19 cellular contexts compared by ENCODE assay signal in genomic region chr15:40477703-40478269, GRCh38. TPM values are rescaled to one million over a fixed set of nuclear protein-coding genes. Genes with fewer than 3 reads are reported as not detected.
DNase-seq lines count a peak whose midpoint lies in the region; ATAC-seq and TF ChIP-seq lines count a peak whose summit lies in the region.
"Had no signal": no experiment of that assay in that cellular context is flagged by ENCODE, and none has a peak within 500 bp of the region (broad histone marks: within the 10 kb centered on the region; RNA-seq: fewer than 3 reads in every experiment).

No MANE protein-coding gene starts in this region.

- peak overlapping the region; percentile 32 for H3K4me3 ChIP-seq in Loucy (ENCODE audit: low read length, poor library complexity, severe bottlenecking)
- H3K4me3 ChIP-seq in iPS-20b (ENCODE audit: low read length): peak overlapping the region; percentile 34; the same call in 1 of the 2 replicates
- H3K4me3 ChIP-seq: thoracic aorta had no signal

- no peaks in the 10 kb centered on the region for H4K20me1 ChIP-seq in Loucy (ENCODE audit: insufficient read depth, low read length, poor library complexity, severe bottlenecking)

- H3K9ac ChIP-seq in Loucy (ENCODE audit: low read depth, low read length, poor library complexity, severe bottlenecking) (peak overlapping the region; percentile 38), iPS-20b (ENCODE audit: low read depth, low read length) (no peak overlapping the region)

- peak overlapping the region; percentile 6 for H3K27ac Mint-ChIP-seq in stimulated activated effector memory CD8-positive, alpha-beta T cell treated with anti-CD3 and anti-CD28 coated beads, Interleukin-12 subunit alpha, Interleukin-12 subunit beta, amount 100 ng/mL, for 72 hours
- H3K27ac Mint-ChIP-seq: stimulated activated naive B cell treated with anti-CD40 and anti-IgM and Interleukin-4, amounts not matched to agents 10 μg/mL and 1 μg/mL and 100 μg/mL, for 72 hours had no signal

- H3K9me3 Mint-ChIP-seq in stimulated activated effector memory CD8-positive, alpha-beta T cell treated with anti-CD3 and anti-CD28 coated beads, Interleukin-12 subunit alpha, Interleukin-12 subunit beta, amount 100 ng/mL, for 72 hours: no peaks in the 10 kb centered on the region
- H3K9me3 Mint-ChIP-seq: stimulated activated naive B cell treated with anti-CD40 and anti-IgM and Interleukin-4, amounts not matched to agents 10 μg/mL and 1 μg/mL and 100 μg/mL, for 72 hours had no signal

- no peak for TF ChIP-seq CTCF in Loucy (conservative IDR thresholded peaks at IDR 0.05; ENCODE audit: low read length)

- no peaks in the 10 kb centered on the region for H3K36me3 Mint-ChIP-seq in stimulated activated effector memory CD8-positive, alpha-beta T cell treated with anti-CD3 and anti-CD28 coated beads, Interleukin-12 subunit alpha, Interleukin-12 subunit beta, amount 100 ng/mL, for 72 hours
- H3K36me3 Mint-ChIP-seq: stimulated activated naive B cell treated with anti-CD40 and anti-IgM and Interleukin-4, amounts not matched to agents 10 μg/mL and 1 μg/mL and 100 μg/mL, for 72 hours had no signal

- H3K36me3 ChIP-seq in Loucy (ENCODE audit: insufficient read depth, low read length) (no peaks in the 10 kb centered on the region), iPS-20b (ENCODE audit: insufficient read depth, low read depth, low read length) (no peaks in the 10 kb centered on the region)
- H3K36me3 ChIP-seq: thoracic aorta had no signal

- H3F3A ChIP-seq in Loucy (ENCODE audit: low read depth): peaks cover 7% of the 10 kb centered on the region; the same call in 1 of the 2 replicates

- no peaks in the 10 kb centered on the region for H3K4me1 Mint-ChIP-seq in stimulated activated effector memory CD8-positive, alpha-beta T cell treated with anti-CD3 and anti-CD28 coated beads, Interleukin-12 subunit alpha, Interleukin-12 subunit beta, amount 100 ng/mL, for 72 hours

- H3K27me3 ChIP-seq in Loucy (ENCODE audit: insufficient read depth, low read length, poor library complexity, severe bottlenecking) (no peaks in the 10 kb centered on the region), iPS-20b (ENCODE audit: insufficient read depth, low read length) (peaks cover 2% of the 10 kb centered on the region; the same call in 1 of the 2 replicates)

- H3K4me1 ChIP-seq in Loucy (ENCODE audit: insufficient read depth, low read length, poor library complexity, severe bottlenecking) (peaks cover 60% of the 10 kb centered on the region), iPS-20b (ENCODE audit: insufficient read depth, low read length) (peaks cover 8% of the 10 kb centered on the region; the same call in 1 of the 2 replicates)
- H3K4me1 ChIP-seq: Caco-2 had no signal

- no peak for ATAC-seq in stimulated activated effector memory CD8-positive, alpha-beta T cell treated with anti-CD3 and anti-CD28 coated beads, Interleukin-12 subunit alpha, Interleukin-12 subunit beta, amount 100 ng/mL, for 72 hours
- ATAC-seq: right cardiac atrium; stimulated activated naive B cell treated with anti-CD40 and anti-IgM and Interleukin-4, amounts not matched to agents 10 μg/mL and 1 μg/mL and 100 μg/mL, for 72 hours had no signal

- DNase-seq in NCI-H69 (lab: John Stamatoyannopoulos, UW) (peak; percentile 77), dermis blood vessel endothelial cell (no peak), RKO (ENCODE audit: low spot score) (no peak)
- DNase-seq in stimulated activated effector memory CD8-positive, alpha-beta T cell treated with anti-CD3 and anti-CD28 coated beads, Interleukin-12 subunit alpha, Interleukin-12 subunit beta, amount 100 ng/mL, for 72 hours (ENCODE audit: low spot score in 2 of 2): no peak
- DNase-seq in stimulated activated CD4-positive, alpha-beta T cell treated with anti-CD3 and anti-CD28 coated beads, Interleukin-4, amount 100 ng/mL, for 4 hours: no peak
- DNase-seq: activated CD4-positive, alpha-beta T cell treated with anti-CD3 and anti-CD28 coated beads, Interleukin-2, amount 50 U/mL, for 4 hours; activated gamma-delta T cell treated with Interleukin-2 at 50 U/mL for 16 hours; Caco-2; NCI-H1092 treated with DMSO at 0.1 percent for 48 hours; NCI-H446; right cardiac atrium; SIG-M5; stimulated activated naive B cell treated with anti-CD40 and anti-IgM and Interleukin-4, amounts not matched to agents 10 μg/mL and 1 μg/mL and 100 μg/mL, for 72 hours; T-helper 1 cell had no signal

- H3K4me3 Mint-ChIP-seq in stimulated activated effector memory CD8-positive, alpha-beta T cell treated with anti-CD3 and anti-CD28 coated beads, Interleukin-12 subunit alpha, Interleukin-12 subunit beta, amount 100 ng/mL, for 72 hours: no peak overlapping the region
- H3K4me3 Mint-ChIP-seq: stimulated activated naive B cell treated with anti-CD40 and anti-IgM and Interleukin-4, amounts not matched to agents 10 μg/mL and 1 μg/mL and 100 μg/mL, for 72 hours had no signal

- H3K4me2 ChIP-seq in Loucy (ENCODE audit: low read depth, low read length, poor library complexity, severe bottlenecking): peak overlapping the region; percentile 64

- no peak overlapping the region for H3K27ac ChIP-seq in iPS-20b (ENCODE audit: low read length)
- H3K27ac ChIP-seq: epithelial cell of prostate, thoracic aorta, VCaP had no signal

- no peaks in the 10 kb centered on the region for H3K9me3 ChIP-seq in Loucy (ENCODE audit: insufficient read depth, low read depth, low read length)
- no peaks in the 10 kb centered on the region for H3K9me3 ChIP-seq in iPS-20b (ENCODE audit: insufficient read depth, low read depth, low read length)
- H3K9me3 ChIP-seq: Caco-2, thoracic aorta had no signal

- peak overlapping the region; percentile 44; the same call in 1 of the 2 replicates for H2AFZ ChIP-seq in Loucy (ENCODE audit: low read length)

- H3K79me2 ChIP-seq in Loucy (ENCODE audit: insufficient read depth, low read length): peaks cover 17% of the 10 kb centered on the region

- H3K9me2 ChIP-seq in Loucy (replicated peaks; ENCODE audit: low read depth, low read length): no peaks in the 10 kb centered on the region

RNA-seq across cellular contexts. Expression of gene CHST14, which starts 7.0 kb away (rescaled TPM):
- 11.7 and 19.7 TPM in 2 replicates for total RNA-seq in dermis blood vessel endothelial cell

RNA-seq across cellular contexts. Expression of gene BAHD1, which starts 37.0 kb away (rescaled TPM):
- 9.5 and 12.0 TPM in 2 replicates for total RNA-seq in dermis blood vessel endothelial cell
